8 cellular contexts compared by ENCODE assay signal in the genomic region with DNA sequence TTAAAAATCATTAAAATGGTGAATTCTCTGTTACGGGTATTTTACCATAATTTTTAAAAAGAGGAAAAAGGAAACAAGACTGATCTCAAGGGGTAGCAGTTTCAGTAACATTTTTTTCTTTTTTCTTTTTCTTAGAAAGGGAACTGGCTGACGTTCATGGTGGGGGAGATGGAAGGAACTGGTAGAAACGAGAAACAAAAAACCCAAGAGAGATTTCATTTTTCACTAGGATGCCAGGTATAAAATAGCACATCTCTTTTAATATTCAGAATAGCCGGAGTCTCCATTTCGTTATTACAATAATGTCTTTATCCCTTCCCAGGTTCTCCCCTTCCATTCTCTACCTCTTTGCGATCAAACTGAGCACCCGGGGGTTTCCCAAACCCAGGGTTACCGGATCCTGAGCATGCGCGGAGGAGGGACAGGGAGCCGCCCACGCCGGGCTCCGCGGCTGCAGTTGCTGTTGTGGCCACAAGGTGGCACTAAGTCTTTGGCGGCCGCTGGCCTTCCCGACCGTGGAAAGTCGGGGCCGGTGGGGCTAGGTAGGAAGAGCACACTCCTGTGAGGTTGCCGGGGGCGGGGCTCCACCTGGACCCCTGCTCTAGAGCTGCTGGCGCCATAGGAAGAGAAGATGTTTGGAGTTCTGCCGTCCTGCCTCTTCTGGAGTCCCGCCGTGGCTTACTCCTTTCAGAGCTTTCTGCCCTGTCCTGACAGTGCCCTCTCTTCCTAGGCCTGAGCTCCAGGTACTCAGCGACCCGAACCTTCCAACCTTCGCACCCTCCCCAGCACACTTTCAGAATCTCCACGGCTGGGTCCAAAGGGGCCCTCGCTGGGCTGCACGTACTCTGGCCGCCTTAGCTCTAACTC.
A peak's percentile ranks its signal among the peaks of the same experiment; 100 is the strongest.
DNase-seq lines count a peak whose midpoint lies in the region; ATAC-seq and TF ChIP-seq lines count a peak whose summit lies in the region.

No MANE protein-coding gene starts in this region.

- H3K36me3 ChIP-seq in kidney epithelial cell (ENCODE audit: control insufficient read depth, insufficient read depth, low read length): no peaks in the 10 kb centered on the region

- H3K27me3 ChIP-seq in kidney epithelial cell (ENCODE audit: control insufficient read depth, insufficient read depth, low read length): no peaks in the 10 kb centered on the region

- H3K4me3 ChIP-seq in kidney epithelial cell (ENCODE audit: low read depth, low read length): peak overlapping the region; percentile 24

- TF ChIP-seq CTCF in kidney epithelial cell (IDR thresholded peaks at IDR 0.05; ENCODE audit: insufficient read depth, low read length, poor library complexity, severe bottlenecking): peak; percentile 96

- ATAC-seq in GM18502 (IDR thresholded peaks at IDR 0.05; ENCODE audit: poor library complexity, unreplicated experiment) (peak; percentile 92), HG02840 (IDR thresholded peaks at IDR 0.05; ENCODE audit: low FRiP score, unreplicated experiment) (peak; percentile 89)

- DNase-seq in NCI-H2029 (lab: John Stamatoyannopoulos, UW) (peak; percentile 54), kidney epithelial cell (ENCODE audit: low read depth) (peak; percentile 5), NCI-H1436 (lab: John Stamatoyannopoulos, UW) (no peak)
- DNase-seq in activated CD4-positive, CD25-positive, alpha-beta regulatory T cell treated with anti-CD3 and anti-CD28 coated beads, Interleukin-2, amount 50 U/mL, for 16 hours (ENCODE audit: low read depth, low spot score): peak; percentile 71
- DNase-seq in central memory CD4-positive, alpha-beta T cell: peak; percentile 77
- DNase-seq in stimulated activated CD4-positive, alpha-beta T cell treated with anti-CD3 and anti-CD28 coated beads, Interleukin-15, amount 100 ng/mL, for 1 hour (ENCODE audit: low read depth in 1 of 2, low spot score in 1 of 2): peak; percentile 64 to 86
